In the genomic region with DNA sequence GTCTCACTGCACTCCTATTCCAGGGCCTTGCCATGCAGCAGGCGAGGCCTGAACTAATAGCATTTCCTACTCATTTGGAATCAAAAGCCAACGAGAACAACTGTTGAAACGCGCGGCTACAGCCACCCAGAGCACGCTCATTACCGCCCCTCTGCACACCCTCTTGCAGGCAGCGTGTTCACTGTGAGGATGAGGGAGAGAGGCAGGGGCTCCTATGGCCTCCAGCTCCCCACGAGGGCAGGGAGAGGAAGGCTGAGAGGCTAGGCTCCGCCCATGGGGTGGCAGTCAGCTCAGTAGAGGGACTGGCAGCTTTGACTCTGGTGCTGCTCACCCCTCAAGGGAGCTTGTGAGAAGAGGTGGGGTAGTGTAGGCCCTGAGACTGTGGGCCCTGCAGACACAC, we compare ENCODE assay signal across 17 cellular contexts. TPM values are rescaled to one million over a fixed set of nuclear protein-coding genes. Genes with fewer than 3 reads are reported as not detected.
DNase-seq lines count a peak whose midpoint lies in the region; ATAC-seq, FAIRE-seq and TF ChIP-seq lines count a peak whose summit lies in the region.
"Had no signal": no experiment of that assay in that cellular context is flagged by ENCODE, and none has a peak within 500 bp of the region (broad histone marks: within the 10 kb centered on the region; RNA-seq: fewer than 3 reads in every experiment).

No MANE protein-coding gene starts in this region.

- 90% methylated on average over 10 of the region's 10 CpGs for WGBS in right cardiac atrium
- 84% methylated on average over 10 of the region's 10 CpGs; no CpG with 5 or more reads in 1 of the 2 experiments for WGBS in H1 (ENCODE audit: extremely low coverage in 1 of 2, insufficient coverage in 1 of 2, insufficient read length in 1 of 2, insufficient replicate concordance in 2 of 2, low coverage in 1 of 2, low lambda C conversion rate in 2 of 2, missing lambda C conversion rate in 1 of 2), 2 experiments
- 87 to 96% (median 91%) methylated on average over 8 to 10 of the region's 10 CpGs for WGBS in spleen, 5 donors
- 87 to 91% methylated on average over 10 of the region's 10 CpGs for WGBS in sigmoid colon, 2 donors

- H3F3A ChIP-seq in neural progenitor cell (ENCODE audit: low read depth) = peaks cover 12% of the 10 kb centered on the region

- H3K27ac Mint-ChIP-seq in neural progenitor cell = peak overlapping the region; percentile 76
- no peak overlapping the region for H3K27ac Mint-ChIP-seq in natural killer cell treated with Interleukin-12 subunit alpha and Interleukin-12 subunit beta and Interleukin-15 and Interleukin-18, amount 100 ng/mL, for 72 hours
- H3K27ac Mint-ChIP-seq: B cell; CD8-positive, alpha-beta T cell had no signal

- DNase-seq in Right ventricle myocardium superior = peak; percentile 16
- no peak for DNase-seq in right cardiac atrium
- no peak for DNase-seq in H1 (ENCODE audit: low read depth in 1 of 2, low spot score in 2 of 2)
- no peak for DNase-seq in neural progenitor cell (ENCODE audit: low spot score)
- peak; percentile 61 for DNase-seq in spleen
- no peak for DNase-seq in sigmoid colon
- no peak for DNase-seq in natural killer cell treated with Interleukin-12 subunit alpha and Interleukin-12 subunit beta and Interleukin-15 and Interleukin-18, amount 100 ng/mL, for 72 hours (ENCODE audit: low spot score)
- DNase-seq in activated gamma-delta T cell treated with Interleukin-2 at 50 U/mL for 16 hours = no peak
- DNase-seq: Calu3; CD8-positive, alpha-beta T cell; DMS79 treated with DMSO at 0.1 percent for 48 hours; GF-D8; GOT3; H9 had no signal

- H3K56ac ChIP-seq in H1 (replicated peaks; ENCODE audit: insufficient read length, low read depth, low read length) = no peak overlapping the region

- no peak overlapping the region for H3K14ac ChIP-seq in H1 (ENCODE audit: insufficient read length)

- H4K20me1 ChIP-seq in H1 (replicated peaks in 1 of 2; ENCODE audit: control insufficient read depth in 1 of 2, insufficient read depth in 2 of 2, low read length in 2 of 2) = peaks cover 0 to 1% of the 10 kb centered on the region in 2 experiments
- no peaks in the 10 kb centered on the region for H4K20me1 ChIP-seq in neural progenitor cell (ENCODE audit: low read depth)

- no peak overlapping the region for H2BK20ac ChIP-seq in H1 (ENCODE audit: low read length)

- no peak for ATAC-seq in Right ventricle myocardium superior (ENCODE audit: poor library complexity)
- ATAC-seq in right cardiac atrium = no peak
- ATAC-seq in natural killer cell treated with Interleukin-12 subunit alpha and Interleukin-12 subunit beta and Interleukin-15 and Interleukin-18, amount 100 ng/mL, for 72 hours = no peak
- ATAC-seq: CD8-positive, alpha-beta T cell; HepG2 had no signal

- H3K36me3 Mint-ChIP-seq in neural progenitor cell = peaks cover 2% of the 10 kb centered on the region
- H3K36me3 Mint-ChIP-seq in natural killer cell treated with Interleukin-12 subunit alpha and Interleukin-12 subunit beta and Interleukin-15 and Interleukin-18, amount 100 ng/mL, for 72 hours = no peaks in the 10 kb centered on the region
- H3K36me3 Mint-ChIP-seq: CD8-positive, alpha-beta T cell had no signal

- H3K4me3 ChIP-seq in right cardiac atrium (ENCODE audit: low read length) (no peak overlapping the region), H1 (ENCODE audit: extremely low read depth in 1 of 4, insufficient read depth in 2 of 4, low read depth in 3 of 4, low read length in 4 of 4) (no peak overlapping the region), neural progenitor cell (no peak overlapping the region), spleen (no peak overlapping the region), sigmoid colon (no peak overlapping the region)
- H3K4me3 ChIP-seq: BLaER1 treated with 17β-estradiol and CSF1 and Interleukin-3, amounts not matched to agents 10 nM and 100 nM had no signal

- POLR2A ChIA-PET in H1 (lab: Charles Lee; ENCODE audit: partially characterized antibody) = no interaction called here

- no peak overlapping the region for H4K5ac ChIP-seq in H1 (ENCODE audit: insufficient read length, low read depth, low read length)

- H3K9ac ChIP-seq in H1 (replicated peaks in 1 of 4; ENCODE audit: extremely low read depth in 1 of 4, low read depth in 3 of 4, low read length in 3 of 4) (no peak overlapping the region), neural progenitor cell (no peak overlapping the region)
- H3K9ac ChIP-seq: BLaER1 treated with 17β-estradiol and CSF1 and Interleukin-3, amounts not matched to agents 10 nM and 100 nM had no signal

- H3K9me3 Mint-ChIP-seq in neural progenitor cell = peaks cover 6% of the 10 kb centered on the region
- H3K9me3 Mint-ChIP-seq in natural killer cell treated with Interleukin-12 subunit alpha and Interleukin-12 subunit beta and Interleukin-15 and Interleukin-18, amount 100 ng/mL, for 72 hours = no peaks in the 10 kb centered on the region
- H3K9me3 Mint-ChIP-seq: CD8-positive, alpha-beta T cell had no signal

- FAIRE-seq in H1 (lab: Jason Lieb, UNC) = no peak
- FAIRE-seq: HepG2 had no signal

- H3K4ac ChIP-seq in H1 (replicated peaks; ENCODE audit: insufficient read length, low read depth, low read length) = no peak overlapping the region

- H3K79me1 ChIP-seq in H1 (ENCODE audit: low read depth, low read length) = no peaks in the 10 kb centered on the region

- no peak for TF ChIP-seq RAD21 in H1 (IDR thresholded peaks at IDR 0.05 in 1 of 2, conservative IDR thresholded peaks at IDR 0.05 in 1 of 2; ENCODE audit: low read depth in 2 of 2, low read length in 2 of 2)

- peak overlapping the region; percentile 18; the same call in 1 of the 2 replicates for H2BK15ac ChIP-seq in H1 (ENCODE audit: low read length)

- H3K36me3 ChIP-seq in H1 (ENCODE audit: control insufficient read depth in 2 of 4, insufficient read depth in 4 of 4, low read length in 3 of 4) = no peaks in the 10 kb centered on the region
- no peaks in the 10 kb centered on the region for H3K36me3 ChIP-seq in neural progenitor cell
- H3K36me3 ChIP-seq in spleen = no peaks in the 10 kb centered on the region
- H3K36me3 ChIP-seq in sigmoid colon = no peaks in the 10 kb centered on the region
- H3K36me3 ChIP-seq: BLaER1 treated with 17β-estradiol and CSF1 and Interleukin-3, amounts not matched to agents 10 nM and 100 nM had no signal

- TF ChIP-seq CTCF in H1 (IDR thresholded peaks at IDR 0.05; ENCODE audit: control extremely low read depth in 1 of 3, insufficient read depth in 1 of 3, low read depth in 1 of 3, low read length in 3 of 3) = no peak
- TF ChIP-seq CTCF in neural progenitor cell (IDR thresholded peaks at IDR 0.05) = no peak
- TF ChIP-seq CTCF in spleen (IDR thresholded peaks at IDR 0.05 in 8 of 11, conservative IDR thresholded peaks at IDR 0.05 in 3 of 11) = no peak
- TF ChIP-seq CTCF in sigmoid colon (IDR thresholded peaks at IDR 0.05) = no peak

- H2BK5ac ChIP-seq in H1 (ENCODE audit: low read depth, low read length) = no peak overlapping the region

- H3K4me1 Mint-ChIP-seq in neural progenitor cell = peaks cover 62% of the 10 kb centered on the region
- peaks cover 0 to 3% of the 10 kb centered on the region in 2 donors for H3K4me1 Mint-ChIP-seq in natural killer cell treated with Interleukin-12 subunit alpha and Interleukin-12 subunit beta and Interleukin-15 and Interleukin-18, amount 100 ng/mL, for 72 hours (ENCODE audit: low read depth in 2 of 2)

- no peak overlapping the region for H3K23ac ChIP-seq in H1 (ENCODE audit: insufficient read length)

- H3K4me2 ChIP-seq in H1 (ENCODE audit: insufficient read depth in 1 of 2, low read depth in 2 of 2, low read length in 2 of 2) = no peak overlapping the region
- no peak overlapping the region for H3K4me2 ChIP-seq in neural progenitor cell
- H3K4me2 ChIP-seq: BLaER1 treated with 17β-estradiol and CSF1 and Interleukin-3, amounts not matched to agents 10 nM and 100 nM had no signal

- no peak overlapping the region for H4K91ac ChIP-seq in H1 (replicated peaks; ENCODE audit: insufficient read length, low read length)

- no peak overlapping the region for H2BK120ac ChIP-seq in H1 (replicated peaks; ENCODE audit: low read depth, low read length)

- 0 out of 2 replicates have a peak overlapping the region, but pooled peaks have one; percentile 39 for H2BK12ac ChIP-seq in H1 (ENCODE audit: low read depth, low read length)

- no peak overlapping the region for H3K4me3 Mint-ChIP-seq in neural progenitor cell
- no peak overlapping the region for H3K4me3 Mint-ChIP-seq in natural killer cell treated with Interleukin-12 subunit alpha and Interleukin-12 subunit beta and Interleukin-15 and Interleukin-18, amount 100 ng/mL, for 72 hours
- H3K4me3 Mint-ChIP-seq: B cell; CD8-positive, alpha-beta T cell; H9 had no signal

- CTCF ChIA-PET in H1 (lab: Charles Lee; ENCODE audit: partially characterized antibody) = interaction anchor here (0.8 to 14.3 kb wide), 10 partner anchors 7 to 330 kb away, joined by 3 to 177 read pairs (median 4); partner anchors contain the start of gene LMO1

- H3K27me3 Mint-ChIP-seq in neural progenitor cell (ENCODE audit: insufficient read depth, low read depth) = peaks cover 16% of the 10 kb centered on the region
- peaks cover 7 to 11% of the 10 kb centered on the region in 2 donors for H3K27me3 Mint-ChIP-seq in natural killer cell treated with Interleukin-12 subunit alpha and Interleukin-12 subunit beta and Interleukin-15 and Interleukin-18, amount 100 ng/mL, for 72 hours

- H2AFZ ChIP-seq in H1 (ENCODE audit: low read length) (no peak overlapping the region), neural progenitor cell (replicated peaks) (no peak overlapping the region)

- H3K4me1 ChIP-seq in right cardiac atrium (ENCODE audit: control insufficient read depth, insufficient read depth, low read length) = no peaks in the 10 kb centered on the region
- peaks cover under 1 to 8% (median 3%) of the 10 kb centered on the region in 4 experiments; a peak in 6 of 7 replicates for H3K4me1 ChIP-seq in H1 (replicated peaks in 1 of 4; ENCODE audit: control insufficient read depth in 3 of 4, insufficient read depth in 4 of 4, low read length in 3 of 4)
- peaks cover 11% of the 10 kb centered on the region for H3K4me1 ChIP-seq in neural progenitor cell
- H3K4me1 ChIP-seq in spleen = peaks cover 0 to 15% (median 6%) of the 10 kb centered on the region in 6 donors
- H3K4me1 ChIP-seq in sigmoid colon = no peaks in the 10 kb centered on the region

- H3K27ac ChIP-seq in right cardiac atrium (ENCODE audit: low read length) (no peak overlapping the region), H1 (ENCODE audit: low read depth, low read length) (no peak overlapping the region), neural progenitor cell (no peak overlapping the region), spleen (no peak overlapping the region), sigmoid colon (no peak overlapping the region)
- H3K27ac ChIP-seq: BLaER1 treated with 17β-estradiol and CSF1 and Interleukin-3, amounts not matched to agents 10 nM and 100 nM had no signal

- TF ChIP-seq EP300 in H1 (IDR thresholded peaks at IDR 0.05; ENCODE audit: borderline replicate concordance in 1 of 2, low read depth in 2 of 2, low read length in 2 of 2) (no peak), sigmoid colon (IDR thresholded peaks at IDR 0.05) (no peak)

- H2AK5ac ChIP-seq in H1 (ENCODE audit: low read depth, low read length) = no peak overlapping the region

- H3K27me3 ChIP-seq in right cardiac atrium (ENCODE audit: control insufficient read depth, insufficient read depth) (no peaks in the 10 kb centered on the region), H1 (replicated peaks in 1 of 4; ENCODE audit: control insufficient read depth in 3 of 4, extremely low read depth in 1 of 4, insufficient read depth in 3 of 4, low read length in 3 of 4) (no peaks in the 10 kb centered on the region; a peak in 1 of 7 replicates), neural progenitor cell (no peaks in the 10 kb centered on the region), spleen (replicated peaks in 1 of 7) (peaks cover 0 to 7% (median 0%) of the 10 kb centered on the region in 7 donors), sigmoid colon (no peaks in the 10 kb centered on the region)

- H3K79me2 ChIP-seq in H1 (ENCODE audit: control insufficient read depth in 1 of 2, insufficient read depth in 2 of 2, low read length in 2 of 2) (no peaks in the 10 kb centered on the region), neural progenitor cell (ENCODE audit: low read depth) (peaks cover 17% of the 10 kb centered on the region)

- no peak for TF ChIP-seq POLR2A in H1 (IDR thresholded peaks at IDR 0.05; ENCODE audit: control extremely low read depth in 1 of 2, low read depth in 2 of 2, low read length in 2 of 2)
- TF ChIP-seq POLR2A in spleen (IDR thresholded peaks at IDR 0.05) = no peak
- TF ChIP-seq POLR2A in sigmoid colon (IDR thresholded peaks at IDR 0.05) = no peak

- H3K9me3 ChIP-seq in right cardiac atrium (ENCODE audit: control insufficient read depth, low read length) (no peaks in the 10 kb centered on the region), H1 (ENCODE audit: insufficient read depth in 2 of 2, low read depth in 1 of 2, low read length in 1 of 2) (no peaks in the 10 kb centered on the region), neural progenitor cell (ENCODE audit: low read depth) (no peaks in the 10 kb centered on the region), spleen (no peaks in the 10 kb centered on the region), sigmoid colon (no peaks in the 10 kb centered on the region)
- H3K9me3 ChIP-seq: BLaER1 treated with 17β-estradiol and CSF1 and Interleukin-3, amounts not matched to agents 10 nM and 100 nM had no signal

- no peak overlapping the region for H3K18ac ChIP-seq in H1 (ENCODE audit: extremely low read depth, low read length)

- no peak overlapping the region; the same call in 1 of the 2 replicates for H4K8ac ChIP-seq in H1 (ENCODE audit: extremely low read depth, insufficient read depth, low read length)

- no peaks in the 10 kb centered on the region for H3K23me2 ChIP-seq in H1 (ENCODE audit: low read depth, low read length)

- intact Hi-C loops in Right ventricle myocardium superior (cut with DNase I) (no loop called here), right cardiac atrium (cut with DNase I) (no loop called here), spleen (cut with DNase I; ENCODE audit: low total_unique reads) (no loop called here), sigmoid colon (cut with DNase I) (no loop called here)

RNA-seq across cellular contexts. Expression of gene LMO1, which starts 26.2 kb away (rescaled TPM):
- 2.3 TPM for total RNA-seq in Right ventricle myocardium superior
- under 1 TPM in 1 of 4 donors, not detected in 3; 0.51 TPM for total RNA-seq in right cardiac atrium
- polyA plus RNA-seq in right cardiac atrium = 0.34 TPM
- total RNA-seq in H1 (2021; fragmentation: NEBNext Ultra II Directional; extraction: Animal tissue kit (Norgen Biotek cat#: 25700)) = not detected in 2 replicates
- polyA plus RNA-seq in H1 (2011; rRNA removed) = 0.17 and 0.30 TPM in 2 replicates
- 0.32 TPM for polyA plus RNA-seq in H1 (2011; cell fraction: cytosol; rRNA removed)
- 0.37 TPM for polyA plus RNA-seq in H1 (2011; cell fraction: nucleus; rRNA removed)
- polyA plus RNA-seq in H1 (2012, experiment 1 of 2) = 0.19 to 0.85 TPM (median 0.46 TPM) in 4 replicates
- polyA plus RNA-seq in H1 (2012, experiment 2 of 2) = 0.45 TPM
- polyA plus RNA-seq in H1 (2013, experiment 1 of 2) = 0.20 TPM
- polyA plus RNA-seq in H1 (2013, experiment 2 of 2) = 0.11 TPM
- 0.44 TPM in 1 of 2 replicates, not detected in the other for polyA minus RNA-seq in H1 (2011; rRNA and poly(A)+ RNA removed)
- not detected for polyA minus RNA-seq in H1 (2011; cell fraction: cytosol; rRNA and poly(A)+ RNA removed)
- polyA minus RNA-seq in H1 (2011; cell fraction: nucleus; rRNA and poly(A)+ RNA removed) = not detected
- 2.9 and 6.2 TPM in 2 replicates for total RNA-seq in neural progenitor cell (ENCODE audit: low replicate concordance)
- total RNA-seq in spleen = 1 to 10 TPM in 2 of 7 donors, under 1 TPM in 1, not detected in 4; 0.57 to 1.0 (median 1.0) TPM
- polyA plus RNA-seq in spleen = under 1 TPM in 2 of 3 donors, not detected in 1; 0.17 to 0.20 TPM
- 1 to 10 TPM in 1 of 4 donors, under 1 TPM in 1, not detected in 2; 0.66 to 1.8 TPM for total RNA-seq in sigmoid colon
- under 1 TPM in 1 of 3 donors, not detected in 2; 0.04 TPM for polyA plus RNA-seq in sigmoid colon
- total RNA-seq in natural killer cell treated with Interleukin-12 subunit alpha and Interleukin-12 subunit beta and Interleukin-15 and Interleukin-18, amount 100 ng/mL, for 72 hours = not detected
- total RNA-seq: B cell; Calu3; CD8-positive, alpha-beta T cell; HepG2 had no signal
- polyA plus RNA-seq: HepG2 had no signal

Comparison
In these comparisons a context has a peak if more than half of its experiments do, and no peak if none do; other contexts are left out.
1. DNase-seq: peak in Right ventricle myocardium superior (single experiment) and spleen (single experiment); none in right cardiac atrium (0 of 3), H1 (0 of 2), neural progenitor cell (single experiment), sigmoid colon (single experiment), natural killer cell treated with Interleukin-12 subunit alpha and Interleukin-12 subunit beta and Interleukin-15 and Interleukin-18, amount 100 ng/mL, for 72 hours (single experiment) and activated gamma-delta T cell treated with Interleukin-2 at 50 U/mL for 16 hours (single experiment).